In genomic region chr13:76471486-76471885, GRCh38 we compare ENCODE assay signal across 22 cellular contexts.
A peak's percentile ranks its signal among the peaks of the same experiment; 100 is the strongest.
DNase-seq lines count a peak whose midpoint lies in the region; ATAC-seq and TF ChIP-seq lines count a peak whose summit lies in the region.
"Had no signal": no experiment of that assay in that cellular context is flagged by ENCODE, and none has a peak within 500 bp of the region (broad histone marks: within the 10 kb centered on the region; RNA-seq: fewer than 3 reads in every experiment).

No MANE protein-coding gene starts in this region.

- WGBS in smooth muscle cell (ENCODE audit: low lambda C conversion rate), result 97% methylated on average over 1 of the region's 1 CpG

- CTCF ChIA-PET in HEK293 (lab: Yijun Ruan, JAX), result interaction anchor here (1.1 to 4.8 kb wide), 2 partner anchors 595 to 602 kb away, joined by 5 to 37 read pairs; no protein-coding TSS in a partner anchor
- CTCF ChIA-PET in CD8-positive, alpha-beta memory T cell (lab: Charles Lee), result interaction anchor here (0.9 kb wide), 1 partner anchor 776 kb away, joined by 4 read pairs; no protein-coding TSS in a partner anchor

- TF ChIP-seq CTCF in cardiac muscle cell (IDR thresholded peaks at IDR 0.05; ENCODE audit: low read depth, low read length), result no peak
- TF ChIP-seq CTCF in HEK293 (tag by site-specific recombination; IDR thresholded peaks at IDR 0.05), result no peak
- TF ChIP-seq CTCF in smooth muscle cell (IDR thresholded peaks at IDR 0.05; ENCODE audit: borderline replicate concordance, insufficient read depth, poor library complexity, severe bottlenecking), result no peak
- no peak for TF ChIP-seq CTCF in WERI-Rb-1 (IDR thresholded peaks at IDR 0.05; ENCODE audit: low read depth, low read length)

- ATAC-seq in left cardiac atrium, result no peak
- ATAC-seq: A549, GM12878 had no signal

- H3K4me3 Mint-ChIP-seq in CD8-positive, alpha-beta memory T cell, result no peak overlapping the region
- H3K4me3 Mint-ChIP-seq: CD14-positive monocyte; CD4-positive, alpha-beta T cell had no signal

- peaks cover 6% of the 10 kb centered on the region for H3F3A ChIP-seq in smooth muscle cell (ENCODE audit: low read depth)

- no peaks in the 10 kb centered on the region for H3K27me3 ChIP-seq in cardiac muscle cell
- H3K27me3 ChIP-seq in smooth muscle cell (ENCODE audit: low read depth), result no peaks in the 10 kb centered on the region
- H3K27me3 ChIP-seq in CD8-positive, alpha-beta memory T cell (ENCODE audit: insufficient read depth, low read length, poor library complexity, severe bottlenecking), result no peaks in the 10 kb centered on the region
- H3K27me3 ChIP-seq in WERI-Rb-1 (ENCODE audit: insufficient read depth, low read depth, severe bottlenecking), result no peaks in the 10 kb centered on the region
- H3K27me3 ChIP-seq: BE2C; BLaER1 treated with 17β-estradiol and CSF1 and Interleukin-3, amounts not matched to agents 10 nM and 100 nM had no signal

- no peak overlapping the region for H3K4me2 ChIP-seq in smooth muscle cell
- H3K4me2 ChIP-seq: A549; BLaER1 treated with 17β-estradiol and CSF1 and Interleukin-3, amounts not matched to agents 10 nM and 100 nM had no signal

- peak overlapping the region; percentile 96 for H3K27ac ChIP-seq in cardiac muscle cell
- no peak overlapping the region for H3K27ac ChIP-seq in HEK293 (ENCODE audit: extremely low read depth, low read depth, low read length)
- no peak overlapping the region for H3K27ac ChIP-seq in smooth muscle cell (ENCODE audit: low read depth)
- no peak overlapping the region for H3K27ac ChIP-seq in CD8-positive, alpha-beta memory T cell (ENCODE audit: low read depth, low read length)
- no peak overlapping the region for H3K27ac ChIP-seq in WERI-Rb-1
- H3K27ac ChIP-seq: A549; BLaER1 treated with 17β-estradiol and CSF1 and Interleukin-3, amounts not matched to agents 10 nM and 100 nM; GM23248 had no signal

- H3K36me3 Mint-ChIP-seq in CD8-positive, alpha-beta memory T cell, result no peaks in the 10 kb centered on the region
- H3K36me3 Mint-ChIP-seq: CD14-positive monocyte had no signal

- H3K79me2 ChIP-seq in smooth muscle cell (ENCODE audit: low read depth), result no peaks in the 10 kb centered on the region

- H4K20me1 ChIP-seq in smooth muscle cell (ENCODE audit: low read depth), result no peaks in the 10 kb centered on the region
- H4K20me1 ChIP-seq: BLaER1 treated with 17β-estradiol and CSF1 and Interleukin-3, amounts not matched to agents 10 nM and 100 nM had no signal

- no peaks in the 10 kb centered on the region for H3K9me3 Mint-ChIP-seq in CD8-positive, alpha-beta memory T cell
- H3K9me3 Mint-ChIP-seq: CD4-positive, alpha-beta T cell had no signal

- no peak overlapping the region for H3K27ac Mint-ChIP-seq in CD8-positive, alpha-beta memory T cell
- H3K27ac Mint-ChIP-seq: CD14-positive monocyte; CD4-positive, alpha-beta T cell had no signal

- peaks cover 2 to 8% of the 10 kb centered on the region in 2 donors for H3K27me3 Mint-ChIP-seq in CD8-positive, alpha-beta memory T cell

- H2AFZ ChIP-seq in smooth muscle cell (ENCODE audit: low read depth), result peak overlapping the region; percentile 65
- H2AFZ ChIP-seq: GM23248 had no signal

- POLR2A ChIA-PET in HEK293 (lab: Yijun Ruan, JAX), result no interaction called here
- POLR2A ChIA-PET in CD8-positive, alpha-beta memory T cell (lab: Charles Lee), result no interaction called here

- H3K9me3 ChIP-seq in cardiac muscle cell (ENCODE audit: low read depth) (no peaks in the 10 kb centered on the region), HEK293 (ENCODE audit: control insufficient read depth, insufficient read depth, low read depth, low read length) (no peaks in the 10 kb centered on the region), smooth muscle cell (replicated peaks; ENCODE audit: low read depth) (no peaks in the 10 kb centered on the region), WERI-Rb-1 (ENCODE audit: severe bottlenecking) (no peaks in the 10 kb centered on the region)
- H3K9me3 ChIP-seq in CD8-positive, alpha-beta memory T cell (ENCODE audit: low read length), result no peaks in the 10 kb centered on the region
- H3K9me3 ChIP-seq: A549; BE2C; BLaER1 treated with 17β-estradiol and CSF1 and Interleukin-3, amounts not matched to agents 10 nM and 100 nM had no signal

- DNase-seq in cardiac muscle cell (ENCODE audit: low read depth in 1 of 2, low spot score in 1 of 2), result no peak
- no peak for DNase-seq in left cardiac atrium
- no peak for DNase-seq in smooth muscle cell (lab: John Stamatoyannopoulos, UW; ENCODE audit: unreplicated experiment)
- no peak for DNase-seq in CD8-positive, alpha-beta memory T cell
- no peak for DNase-seq in WERI-Rb-1
- DNase-seq: 8988T; ACHN; AML-193; BE2C; CD4-positive, alpha-beta T cell; COR-L47; DMS153; EL; GDM1; GM23248; H7; HCEC 1CT had no signal

- H3K36me3 ChIP-seq in cardiac muscle cell (no peaks in the 10 kb centered on the region), HEK293 (ENCODE audit: control insufficient read depth in 2 of 2, insufficient read depth in 1 of 2, low read length in 2 of 2) (no peaks in the 10 kb centered on the region), smooth muscle cell (ENCODE audit: low read depth) (no peaks in the 10 kb centered on the region), WERI-Rb-1 (no peaks in the 10 kb centered on the region)
- no peaks in the 10 kb centered on the region for H3K36me3 ChIP-seq in CD8-positive, alpha-beta memory T cell (ENCODE audit: insufficient read depth, low read length)
- H3K36me3 ChIP-seq: BE2C; BLaER1 treated with 17β-estradiol and CSF1 and Interleukin-3, amounts not matched to agents 10 nM and 100 nM had no signal

- H3K4me1 ChIP-seq in cardiac muscle cell (ENCODE audit: low read depth), result peaks cover 23% of the 10 kb centered on the region
- H3K4me1 ChIP-seq in HEK293 (ENCODE audit: control insufficient read depth, insufficient read depth, low read length), result no peaks in the 10 kb centered on the region
- no peaks in the 10 kb centered on the region for H3K4me1 ChIP-seq in smooth muscle cell (ENCODE audit: low read depth)
- no peaks in the 10 kb centered on the region for H3K4me1 ChIP-seq in CD8-positive, alpha-beta memory T cell (ENCODE audit: insufficient read depth, low read length)
- H3K4me1 ChIP-seq: A549; BE2C; BLaER1 treated with 17β-estradiol and CSF1 and Interleukin-3, amounts not matched to agents 10 nM and 100 nM had no signal

- H3K4me3 ChIP-seq in cardiac muscle cell (no peak overlapping the region), HEK293 (ENCODE audit: low read depth, low read length) (no peak overlapping the region), smooth muscle cell (no peak overlapping the region), WERI-Rb-1 (ENCODE audit: low read depth, low read length) (no peak overlapping the region)
- H3K4me3 ChIP-seq in CD8-positive, alpha-beta memory T cell (ENCODE audit: low read length), result no peak overlapping the region
- H3K4me3 ChIP-seq: A549; BLaER1 treated with 17β-estradiol and CSF1 and Interleukin-3, amounts not matched to agents 10 nM and 100 nM; GM12878; GM23248 had no signal

- no peak overlapping the region for H3K9ac ChIP-seq in smooth muscle cell (ENCODE audit: low read depth)
- H3K9ac ChIP-seq: BLaER1 treated with 17β-estradiol and CSF1 and Interleukin-3, amounts not matched to agents 10 nM and 100 nM; GM23248 had no signal

- intact Hi-C loops in left cardiac atrium (cut with DNase I), result loop anchor here (5.0 to 10.0 kb wide), 3 partner anchors 447 to 777 kb away; no protein-coding TSS in a partner anchor

- no peaks in the 10 kb centered on the region for H3K4me1 Mint-ChIP-seq in CD8-positive, alpha-beta memory T cell
- H3K4me1 Mint-ChIP-seq: CD14-positive monocyte had no signal

TF ChIP-seq in HEK293, 187 proteins besides CTCF, POLR2A, EP300 and RAD21:
- TF ChIP-seq ZNF48 (tag by site-specific recombination; IDR thresholded peaks at IDR 0.05), result no peak
- peak; percentile 61 for TF ChIP-seq ATF2 (tag by site-specific recombination; IDR thresholded peaks at IDR 0.05; ENCODE audit: low read depth)
TF ChIP-seq in HEK293: peak in this region for 1.
